In the genomic region with DNA sequence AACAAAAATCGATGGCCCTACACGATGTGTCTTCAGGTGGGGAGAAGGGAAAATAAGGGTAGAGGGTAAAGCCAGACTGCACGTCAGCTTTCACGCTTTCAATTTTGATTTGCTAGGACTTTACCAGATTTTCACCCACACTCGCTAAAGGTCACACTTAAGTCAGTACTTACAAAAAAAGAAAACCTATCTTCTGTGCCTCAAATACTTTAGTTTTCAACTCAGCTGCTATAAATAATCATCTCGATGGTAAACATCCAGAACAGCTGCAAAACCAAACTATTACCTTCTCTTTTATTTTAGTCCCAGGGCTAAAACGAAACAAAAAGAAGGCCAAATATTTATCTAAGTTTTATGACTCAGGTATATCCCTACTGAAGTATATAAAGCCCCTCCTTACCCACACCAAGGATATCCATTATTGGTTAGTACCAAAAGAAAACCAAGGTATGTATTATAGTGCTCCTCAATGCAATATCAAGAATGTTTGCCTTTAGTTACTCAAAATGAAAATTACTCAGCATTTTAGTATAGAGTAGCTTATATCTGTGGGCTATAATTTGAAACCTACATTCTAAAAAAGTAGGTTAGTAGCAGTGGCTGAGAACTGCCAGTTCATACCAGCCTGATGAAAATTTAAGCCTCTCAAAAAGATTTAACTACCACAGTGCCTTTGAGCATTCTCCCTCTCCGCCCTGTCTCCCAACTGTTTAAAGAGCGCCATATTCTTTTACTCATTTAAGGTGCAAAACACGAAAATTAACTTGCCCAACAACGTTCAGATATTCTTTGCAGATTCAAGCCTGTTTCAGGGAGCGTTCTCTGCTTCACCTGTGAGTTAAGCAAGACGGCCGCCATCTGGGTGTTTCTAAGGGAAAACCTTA, we compare ENCODE assay signal across 8 cellular contexts. TPM values are rescaled to one million over a fixed set of nuclear protein-coding genes. Genes with fewer than 3 reads are reported as not detected.
DNase-seq lines count a peak whose midpoint lies in the region; ATAC-seq and TF ChIP-seq lines count a peak whose summit lies in the region.

No MANE protein-coding gene starts in this region.

- POLR2A ChIA-PET in HEK293 (lab: Yijun Ruan, JAX): interaction anchor here (1.4 kb wide), 1 partner anchor 24 kb away, joined by 3 read pairs; the partner anchor contains the start of gene SIKE1
- POLR2A ChIA-PET in Panc1 (lab: Charles Lee): no interaction called here

- CTCF ChIA-PET in HEK293 (lab: Yijun Ruan, JAX) (interaction anchor here (0.5 kb wide), 1 partner anchor 28 kb away, joined by 3 read pairs; no protein-coding TSS in a partner anchor), Panc1 (lab: Charles Lee) (interaction anchor here (0.6 kb wide), 1 partner anchor 410 kb away, joined by 4 read pairs; no protein-coding TSS in a partner anchor)

- no peaks in the 10 kb centered on the region for H3K27me3 ChIP-seq in Panc1 (ENCODE audit: control insufficient read depth, insufficient read depth, low read length)

- in situ Hi-C loops in Panc1 (cut with HindIII; ENCODE audit: low pct_unique_long_range_greater_than_20kb, low sequenced_read_pairs): no loop called here

- H3K36me3 ChIP-seq in HEK293 (ENCODE audit: control insufficient read depth in 2 of 2, insufficient read depth in 1 of 2, low read length in 2 of 2) (peaks cover 0 to 10% of the 10 kb centered on the region in 2 experiments; a peak in 1 of 3 replicates), Panc1 (ENCODE audit: control insufficient read depth, insufficient read depth, low read length) (peaks cover 9% of the 10 kb centered on the region)

- no peak overlapping the region; the same call in 1 of the 2 replicates for H3K27ac ChIP-seq in HEK293 (ENCODE audit: extremely low read depth, low read depth, low read length)
- H3K27ac ChIP-seq in Panc1 (ENCODE audit: low read length): peak overlapping the region; percentile 99

- intact Hi-C loops in Panc1 (cut with micrococcal nuclease; ENCODE audit: unreplicated experiment): no loop called here

- ATAC-seq in GM18508 (IDR thresholded peaks at IDR 0.05; ENCODE audit: insufficient read depth, unreplicated experiment): peak; percentile 38
- ATAC-seq in Panc1: no peak

- H3K4me3 ChIP-seq in HEK293 (ENCODE audit: low read depth, low read length) (peak overlapping the region; percentile 97), Panc1 (ENCODE audit: low read depth in 2 of 2, low read length in 2 of 2) (peak overlapping the region; percentile 89 to 98), fibroblast of mammary gland (ENCODE audit: control insufficient read depth, low read depth, low read length) (peak overlapping the region; percentile 94), retinal pigment epithelial cell (ENCODE audit: low read length) (peak overlapping the region; percentile 100)

- H3K9me3 ChIP-seq in HEK293 (ENCODE audit: control insufficient read depth, insufficient read depth, low read depth, low read length) (no peaks in the 10 kb centered on the region), Panc1 (ENCODE audit: control insufficient read depth, insufficient read depth, low read depth, low read length) (no peaks in the 10 kb centered on the region)

- DNase-seq in Panc1 (ENCODE audit: low read depth, low spot score): no peak
- DNase-seq in fibroblast of mammary gland (ENCODE audit: low read depth): peak; percentile 3
- no peak for DNase-seq in retinal pigment epithelial cell (ENCODE audit: low read depth)
- DNase-seq in AG20443 (ENCODE audit: low spot score): no peak
- DNase-seq in stimulated activated CD4-positive, alpha-beta T cell treated with anti-CD3 and anti-CD28 coated beads, Interleukin-1b, Interleukin-23, amount 100 ng/mL, for 48 hours: no peak
- DNase-seq in DMS153 treated with DMSO at 0.1 percent for 48 hours (lab: John Stamatoyannopoulos, UW; ENCODE audit: unreplicated experiment): no peak

- BruUV-seq in Panc1 (replicated peaks; lab: Mats Ljungman, UMichigan): TSS peak; percentile 55

- H3K4me1 ChIP-seq in HEK293 (ENCODE audit: control insufficient read depth, insufficient read depth, low read length) (peaks cover 3% of the 10 kb centered on the region; the same call in 1 of the 2 replicates), Panc1 (ENCODE audit: control insufficient read depth, insufficient read depth, low read length) (peaks cover 30% of the 10 kb centered on the region)

- TF ChIP-seq CTCF in HEK293 (tag by site-specific recombination; IDR thresholded peaks at IDR 0.05): no peak
- TF ChIP-seq CTCF in Panc1 (IDR thresholded peaks at IDR 0.05): no peak
- no peak for TF ChIP-seq CTCF in fibroblast of mammary gland (conservative IDR thresholded peaks at IDR 0.05; ENCODE audit: control insufficient read depth, insufficient read depth, low read depth, low read length)
- TF ChIP-seq CTCF in retinal pigment epithelial cell (conservative IDR thresholded peaks at IDR 0.05; ENCODE audit: low read depth, low read length): no peak

TF ChIP-seq in HEK293, 187 proteins besides CTCF, POLR2A, EP300 and RAD21:
- peak; percentile 76 for TF ChIP-seq PRDM1 (tag by site-specific recombination; IDR thresholded peaks at IDR 0.05)
- 0 out of 2 replicates have a peak, but pooled peaks have one; percentile 22 for TF ChIP-seq ZBTB17 (tag by site-specific recombination; IDR thresholded peaks at IDR 0.05)
- TF ChIP-seq ZNF623 (tag by site-specific recombination; IDR thresholded peaks at IDR 0.05): peak; percentile 92
- no peak for TF ChIP-seq ATF2 (tag by site-specific recombination; IDR thresholded peaks at IDR 0.05; ENCODE audit: low read depth)

RNA-seq across cellular contexts. Expression of gene CSDE1, which starts 1.5 kb away (rescaled TPM):
- total RNA-seq in Panc1 (2021; ENCODE audit: unreplicated experiment): 347 TPM
- polyA plus RNA-seq in Panc1 (2012; ENCODE audit: insufficient read length): 170 TPM

RNA-seq across cellular contexts. Expression of gene SIKE1, which starts 24.2 kb away (rescaled TPM):
- total RNA-seq in Panc1 (2021; ENCODE audit: unreplicated experiment): 29.7 TPM
- 22.7 TPM for polyA plus RNA-seq in Panc1 (2012; ENCODE audit: insufficient read length)

RNA-seq across cellular contexts. Expression of gene NRAS, which starts 39.7 kb away (rescaled TPM):
- total RNA-seq in Panc1 (2021; ENCODE audit: unreplicated experiment): 50.2 TPM
- polyA plus RNA-seq in Panc1 (2012; ENCODE audit: insufficient read length): 20.0 TPM
